In the genomic region with DNA sequence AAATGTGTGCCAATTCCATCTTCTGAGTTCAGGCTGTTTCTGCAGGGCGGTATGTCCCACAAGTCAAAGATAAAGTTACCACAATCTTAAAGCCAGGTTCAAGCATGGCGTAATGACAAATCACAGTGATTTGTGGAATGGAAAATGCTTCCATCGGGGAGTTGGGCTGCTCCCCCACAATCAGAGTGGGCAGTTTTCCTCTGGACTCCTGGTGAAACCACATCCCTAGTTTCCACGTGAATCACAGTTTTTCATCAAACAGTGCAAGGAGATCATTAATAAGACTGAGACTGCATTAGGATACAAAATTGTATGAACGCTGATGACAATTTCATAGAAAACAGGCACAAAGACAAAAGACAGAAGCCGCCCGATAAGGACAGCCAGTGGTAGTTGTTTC, we compare ENCODE assay signal across 8 cellular contexts. TPM values are rescaled to one million over a fixed set of nuclear protein-coding genes. Genes with fewer than 3 reads are reported as not detected.
DNase-seq lines count a peak whose midpoint lies in the region; TF ChIP-seq lines count a peak whose summit lies in the region.

No MANE protein-coding gene starts in this region.

- intact Hi-C loops in Caco-2 (cut with micrococcal nuclease; ENCODE audit: unreplicated experiment): no loop called here

- POLR2A ChIA-PET in activated CD4-positive, alpha-beta memory T cell treated with anti-CD3 and anti-CD28 coated beads, Interleukin-2, amount 10 ng/mL, durations not matched to agents 7 days and 5 days (lab: Charles Lee): interaction anchor here (0.8 to 4.3 kb wide), 7 partner anchors 20 to 48 kb away, joined by 3 to 28 read pairs (median 4); no protein-coding TSS in a partner anchor
- POLR2A ChIA-PET in RWPE1 (lab: Yijun Ruan, JAX; ENCODE audit: low non-redundant PET): interaction anchor here (0.8 kb wide), 1 partner anchor 57 kb away, joined by 3 read pairs; no protein-coding TSS in a partner anchor
- POLR2A ChIA-PET in Caco-2 (lab: Charles Lee): no interaction called here

- H3K27me3 ChIP-seq in suprapubic skin (no peaks in the 10 kb centered on the region), Caco-2 (replicated peaks; ENCODE audit: control insufficient read depth, insufficient read depth, low read length) (no peaks in the 10 kb centered on the region)

- no peaks in the 10 kb centered on the region for H3K9me3 Mint-ChIP-seq in T-helper 1 cell treated with Interleukin-12 subunit alpha and Interleukin-12 subunit beta and Interleukin-4 antibody, amounts not matched to agents 30 μg/mL and 1 μg/mL, for 36 hours
- no peaks in the 10 kb centered on the region for H3K9me3 Mint-ChIP-seq in activated CD4-positive, alpha-beta memory T cell treated with anti-CD3 and anti-CD28 coated beads, Interleukin-2, amount 10 ng/mL, durations not matched to agents 7 days and 5 days
- no peaks in the 10 kb centered on the region for H3K9me3 Mint-ChIP-seq in immature natural killer cell
- no peaks in the 10 kb centered on the region for H3K9me3 Mint-ChIP-seq in Caco-2 (ENCODE audit: unreplicated experiment)

- H3K4me3 ChIP-seq in suprapubic skin (no peak overlapping the region), Caco-2 (ENCODE audit: low read depth, low read length) (no peak overlapping the region)

- no peaks in the 10 kb centered on the region for H3K9me3 ChIP-seq in suprapubic skin
- no peaks in the 10 kb centered on the region for H3K9me3 ChIP-seq in Caco-2

- DNase-seq in T-helper 1 cell (no peak), immature natural killer cell (no peak), suprapubic skin (ENCODE audit: low spot score in 2 of 2) (no peak), superior temporal gyrus (ENCODE audit: extremely low spot score) (no peak), RWPE1 (ENCODE audit: low spot score) (no peak), Caco-2 (no peak)
- no peak for DNase-seq in activated CD4-positive, alpha-beta memory T cell treated with anti-CD3 and anti-CD28 coated beads, Interleukin-2, amount 10 ng/mL, durations not matched to agents 7 days and 5 days

- H3K27me3 Mint-ChIP-seq in T-helper 1 cell treated with Interleukin-12 subunit alpha and Interleukin-12 subunit beta and Interleukin-4 antibody, amounts not matched to agents 30 μg/mL and 1 μg/mL, for 36 hours (ENCODE audit: low read depth): no peaks in the 10 kb centered on the region
- H3K27me3 Mint-ChIP-seq in activated CD4-positive, alpha-beta memory T cell treated with anti-CD3 and anti-CD28 coated beads, Interleukin-2, amount 10 ng/mL, durations not matched to agents 7 days and 5 days: no peaks in the 10 kb centered on the region
- H3K27me3 Mint-ChIP-seq in immature natural killer cell (ENCODE audit: low read depth in 3 of 3): peaks cover 22 to 35% (median 28%) of the 10 kb centered on the region in 3 donors
- H3K27me3 Mint-ChIP-seq in Caco-2 (ENCODE audit: insufficient read depth, unreplicated experiment): no peaks in the 10 kb centered on the region

- H3K4me1 Mint-ChIP-seq in T-helper 1 cell treated with Interleukin-12 subunit alpha and Interleukin-12 subunit beta and Interleukin-4 antibody, amounts not matched to agents 30 μg/mL and 1 μg/mL, for 36 hours (ENCODE audit: low read depth): peaks cover 46% of the 10 kb centered on the region
- peaks cover 66% of the 10 kb centered on the region for H3K4me1 Mint-ChIP-seq in activated CD4-positive, alpha-beta memory T cell treated with anti-CD3 and anti-CD28 coated beads, Interleukin-2, amount 10 ng/mL, durations not matched to agents 7 days and 5 days
- H3K4me1 Mint-ChIP-seq in immature natural killer cell: peaks cover 75 to 83% of the 10 kb centered on the region in 2 donors
- no peaks in the 10 kb centered on the region for H3K4me1 Mint-ChIP-seq in Caco-2 (ENCODE audit: low read depth, unreplicated experiment)

- H3K27ac Mint-ChIP-seq in T-helper 1 cell treated with Interleukin-12 subunit alpha and Interleukin-12 subunit beta and Interleukin-4 antibody, amounts not matched to agents 30 μg/mL and 1 μg/mL, for 36 hours: peak overlapping the region; percentile 77
- no peak overlapping the region for H3K27ac Mint-ChIP-seq in activated CD4-positive, alpha-beta memory T cell treated with anti-CD3 and anti-CD28 coated beads, Interleukin-2, amount 10 ng/mL, durations not matched to agents 7 days and 5 days
- peak overlapping the region; percentile 90 to 99 (median 94) for H3K27ac Mint-ChIP-seq in immature natural killer cell
- H3K27ac Mint-ChIP-seq in Caco-2 (ENCODE audit: unreplicated experiment): no peak overlapping the region

- H3K36me3 ChIP-seq in suprapubic skin (no peaks in the 10 kb centered on the region), Caco-2 (ENCODE audit: control insufficient read depth, insufficient read depth, low read length) (no peaks in the 10 kb centered on the region)

- H3K27ac ChIP-seq in suprapubic skin: peak overlapping the region; percentile 35
- H3K27ac ChIP-seq in RWPE1: no peak overlapping the region

- WGBS in suprapubic skin: 50% methylated on average over 7 of the region's 7 CpGs

- TF ChIP-seq POLR2A in suprapubic skin (IDR thresholded peaks at IDR 0.05): no peak

- no peak for TF ChIP-seq CTCF in suprapubic skin (IDR thresholded peaks at IDR 0.05)
- no peak for TF ChIP-seq CTCF in RWPE1 (conservative IDR thresholded peaks at IDR 0.05; ENCODE audit: low read depth)
- no peak for TF ChIP-seq CTCF in Caco-2 (IDR thresholded peaks at IDR 0.05; ENCODE audit: insufficient read depth in 1 of 2, low read depth in 1 of 2, low read length in 1 of 2, severe bottlenecking in 1 of 2, unreplicated experiment in 1 of 2)

- peak overlapping the region; percentile 56 for H3K4me3 Mint-ChIP-seq in T-helper 1 cell treated with Interleukin-12 subunit alpha and Interleukin-12 subunit beta and Interleukin-4 antibody, amounts not matched to agents 30 μg/mL and 1 μg/mL, for 36 hours
- peak overlapping the region; percentile 34 for H3K4me3 Mint-ChIP-seq in activated CD4-positive, alpha-beta memory T cell treated with anti-CD3 and anti-CD28 coated beads, Interleukin-2, amount 10 ng/mL, durations not matched to agents 7 days and 5 days
- H3K4me3 Mint-ChIP-seq in immature natural killer cell (peak overlapping the region; percentile 83 to 100 (median 97)), Caco-2 (ENCODE audit: unreplicated experiment) (no peak overlapping the region)

- peaks cover 18% of the 10 kb centered on the region for H3K36me3 Mint-ChIP-seq in T-helper 1 cell treated with Interleukin-12 subunit alpha and Interleukin-12 subunit beta and Interleukin-4 antibody, amounts not matched to agents 30 μg/mL and 1 μg/mL, for 36 hours (ENCODE audit: low read depth)
- H3K36me3 Mint-ChIP-seq in activated CD4-positive, alpha-beta memory T cell treated with anti-CD3 and anti-CD28 coated beads, Interleukin-2, amount 10 ng/mL, durations not matched to agents 7 days and 5 days (ENCODE audit: low read depth): peaks cover 49% of the 10 kb centered on the region
- H3K36me3 Mint-ChIP-seq in immature natural killer cell (peaks cover 3 to 8% (median 3%) of the 10 kb centered on the region in 3 donors), Caco-2 (ENCODE audit: insufficient read depth, unreplicated experiment) (peaks cover 13% of the 10 kb centered on the region)

- H3K4me1 ChIP-seq in suprapubic skin (peaks cover 46% of the 10 kb centered on the region), Caco-2 (peaks cover 22% of the 10 kb centered on the region)

- CTCF ChIA-PET in activated CD4-positive, alpha-beta memory T cell treated with anti-CD3 and anti-CD28 coated beads, Interleukin-2, amount 10 ng/mL, durations not matched to agents 7 days and 5 days (lab: Charles Lee): interaction anchor here (0.7 to 1.7 kb wide), 4 partner anchors 19 to 619 kb away, joined by 3 to 6 read pairs (median 4); no protein-coding TSS in a partner anchor
- CTCF ChIA-PET in RWPE1 (lab: Yijun Ruan, JAX) (interaction anchor here (1.2 to 1.9 kb wide), 2 partner anchors 59 to 131 kb away, joined by 3 to 4 read pairs; no protein-coding TSS in a partner anchor), Caco-2 (lab: Charles Lee) (no interaction called here)

- no peak for TF ChIP-seq EP300 in suprapubic skin (IDR thresholded peaks at IDR 0.05)

- no TSS peak for BruUV-seq in Caco-2 (replicated peaks; lab: Mats Ljungman, UMichigan)

RNA-seq across cellular contexts. Expression of gene LITAF, which starts 3.5 kb away (rescaled TPM):
- total RNA-seq in activated CD4-positive, alpha-beta memory T cell treated with anti-CD3 and anti-CD28 coated beads, Interleukin-2, amount 10 ng/mL, durations not matched to agents 7 days and 5 days: 100 to 1,000 TPM; 149 to 157 TPM
- 1,000 to 10,000 TPM; 1,031 to 1,827 (median 1,086) TPM for polyA plus RNA-seq in immature natural killer cell
- 10 to 100 TPM; 48.8 to 82.2 (median 72.8) TPM for total RNA-seq in suprapubic skin
- total RNA-seq in Caco-2 (2022): 47.9 and 60.9 TPM in 2 replicates

Comparison
In these comparisons a context has a peak if more than half of its experiments do, and no peak if none do; other contexts are left out.
1. H3K27ac Mint-ChIP-seq: peak in T-helper 1 cell treated with Interleukin-12 subunit alpha and Interleukin-12 subunit beta and Interleukin-4 antibody, amounts not matched to agents 30 μg/mL and 1 μg/mL, for 36 hours (single experiment) and immature natural killer cell (6 of 6); none in activated CD4-positive, alpha-beta memory T cell treated with anti-CD3 and anti-CD28 coated beads, Interleukin-2, amount 10 ng/mL, durations not matched to agents 7 days and 5 days (single experiment) and Caco-2 (single experiment).